Comparison of ENCODE assay signal across 8 cellular contexts in genomic region chr6:157822221-157823000, GRCh38. TPM values are rescaled to one million over a fixed set of nuclear protein-coding genes. Genes with fewer than 3 reads are reported as not detected.
A peak's percentile ranks its signal among the peaks of the same experiment; 100 is the strongest.
DNase-seq lines count a peak whose midpoint lies in the region; ATAC-seq and TF ChIP-seq lines count a peak whose summit lies in the region.

No MANE protein-coding gene starts in this region.

- no peak for TF ChIP-seq CTCF in brain (conservative IDR thresholded peaks at IDR 0.05)

- no peaks in the 10 kb centered on the region for H3K9me3 ChIP-seq in MG63

- H3K4me3 ChIP-seq in MG63: peak overlapping the region; percentile 52

- H3K27me3 Mint-ChIP-seq in brain: peaks cover 11% of the 10 kb centered on the region
- H3K27me3 Mint-ChIP-seq in stimulated activated naive CD8-positive, alpha-beta T cell treated with anti-CD3 and anti-CD28 coated beads, Interleukin-15, amount 100 ng/mL, for 72 hours: no peaks in the 10 kb centered on the region

- H3K36me3 ChIP-seq in MG63: no peaks in the 10 kb centered on the region; the same call in 1 of the 2 replicates

- DNase-seq in MG63 (peak; percentile 36), islet precursor cell (peak; percentile 59), KG1 (lab: John Stamatoyannopoulos, UW) (no peak), activated gamma-delta T cell treated with Interleukin-2 at 50 U/mL for 16 hours (no peak), mucosa of gallbladder (ENCODE audit: low spot score) (no peak)
- peak in 1 of 2 donors; percentile 59 for DNase-seq in stimulated activated naive CD8-positive, alpha-beta T cell treated with anti-CD3 and anti-CD28 coated beads, Interleukin-15, amount 100 ng/mL, for 72 hours

- H3K9me3 Mint-ChIP-seq in brain: peaks cover 0 to 7% (median 5%) of the 10 kb centered on the region in 5 experiments
- peaks cover 0 to 13% of the 10 kb centered on the region in 2 donors for H3K9me3 Mint-ChIP-seq in stimulated activated naive CD8-positive, alpha-beta T cell treated with anti-CD3 and anti-CD28 coated beads, Interleukin-15, amount 100 ng/mL, for 72 hours

- peaks cover 35% of the 10 kb centered on the region for H3K4me1 Mint-ChIP-seq in brain
- H3K4me1 Mint-ChIP-seq in stimulated activated naive CD8-positive, alpha-beta T cell treated with anti-CD3 and anti-CD28 coated beads, Interleukin-15, amount 100 ng/mL, for 72 hours: peaks cover 61% of the 10 kb centered on the region

- no peaks in the 10 kb centered on the region for H3K27me3 ChIP-seq in MG63

- H3K27ac Mint-ChIP-seq in brain: peak overlapping the region; percentile 50 to 71 (median 60)
- peak overlapping the region; percentile 91 to 99 for H3K27ac Mint-ChIP-seq in stimulated activated naive CD8-positive, alpha-beta T cell treated with anti-CD3 and anti-CD28 coated beads, Interleukin-15, amount 100 ng/mL, for 72 hours

- H3K36me3 Mint-ChIP-seq in brain: no peaks in the 10 kb centered on the region

- peak overlapping the region; percentile 69 to 78 (median 72) for H3K4me3 Mint-ChIP-seq in brain
- H3K4me3 Mint-ChIP-seq in stimulated activated naive CD8-positive, alpha-beta T cell treated with anti-CD3 and anti-CD28 coated beads, Interleukin-15, amount 100 ng/mL, for 72 hours: peak overlapping the region; percentile 82 to 92

- ATAC-seq in GM19452 (IDR thresholded peaks at IDR 0.05; ENCODE audit: unreplicated experiment): peak; percentile 24
- ATAC-seq in stimulated activated naive CD8-positive, alpha-beta T cell treated with anti-CD3 and anti-CD28 coated beads, Interleukin-15, amount 100 ng/mL, for 72 hours: peak; percentile 32

RNA-seq across cellular contexts. Expression of gene SNX9, which starts 0.6 kb away (rescaled TPM):
- total RNA-seq in MG63 (2014; rRNA removed; shearing (Covaris generic); ENCODE audit: low replicate concordance): 44.2 and 51.4 TPM in 2 replicates
- 15.9 TPM for polyA plus RNA-seq in brain (ENCODE audit: insufficient read depth, low read depth, low replicate concordance)
- 56.7 TPM for total RNA-seq in mucosa of gallbladder

Comparison
In these comparisons a context has a peak if more than half of its experiments do, and no peak if none do; other contexts are left out.
1. DNase-seq: peak in MG63 (single experiment) and islet precursor cell (single experiment); none in KG1 (single experiment), activated gamma-delta T cell treated with Interleukin-2 at 50 U/mL for 16 hours (single experiment) and mucosa of gallbladder (single experiment).